Comparison of ENCODE assay signal across 23 cellular contexts in the genomic region with DNA sequence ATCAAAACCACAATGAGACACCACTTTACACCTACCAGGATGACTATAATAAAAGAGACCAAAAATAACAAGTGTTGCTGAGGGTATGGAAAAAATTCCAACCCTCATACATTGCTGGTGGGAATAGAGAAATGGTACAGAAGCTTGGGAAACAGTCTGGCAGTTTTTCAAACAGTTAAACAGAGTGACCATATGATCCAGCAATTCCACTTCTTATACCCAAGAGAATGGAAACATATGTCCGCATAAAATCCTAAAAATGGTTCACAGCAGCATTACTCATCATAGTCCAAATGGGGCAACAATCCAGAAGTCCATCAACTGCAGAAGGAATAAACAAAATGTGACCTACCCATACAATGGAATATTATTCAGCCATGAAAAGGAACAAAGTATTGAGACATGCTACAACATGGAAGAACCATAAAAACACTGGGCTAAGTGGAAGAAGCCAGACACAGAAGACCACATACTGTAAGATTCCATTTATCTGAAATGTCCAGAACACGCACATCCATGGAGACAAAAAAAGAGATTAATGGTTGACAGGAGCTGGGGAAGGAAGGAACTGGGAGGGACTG. TPM values are rescaled to one million over a fixed set of nuclear protein-coding genes. Genes with fewer than 3 reads are reported as not detected.
"Had no signal": no experiment of that assay in that cellular context is flagged by ENCODE, and none has a peak within 500 bp of the region (broad histone marks: within the 10 kb centered on the region; RNA-seq: fewer than 3 reads in every experiment).

No MANE protein-coding gene starts in this region.

- H3K4me3 ChIP-seq: colonic mucosa, lower lobe of right lung, right lobe of liver, spleen had no signal

- H3K9me3 Mint-ChIP-seq: natural killer cell had no signal

- H3K4me1 Mint-ChIP-seq: activated CD4-positive, alpha-beta T cell treated with anti-CD3 and anti-CD28 coated beads for 36 hours had no signal

- H3K36me3 ChIP-seq: colonic mucosa, lower lobe of right lung, right lobe of liver had no signal

- H3K27ac Mint-ChIP-seq: activated CD4-positive, alpha-beta memory T cell treated with anti-CD3 and anti-CD28 coated beads for 36 hours; activated CD4-positive, alpha-beta T cell treated with anti-CD3 and anti-CD28 coated beads for 36 hours; activated T-helper 17 cell treated with anti-CD3 and anti-CD28 coated beads, Interleukin-2, amount 50 U/mL, for 72 hours; brain; endodermal cell; natural killer cell; stimulated activated memory B cell treated with anti-CD40 and anti-IgM and Interleukin-4, amounts not matched to agents 10 μg/mL and 1 μg/mL and 100 μg/mL, for 72 hours; T-helper 2 cell treated with Interferon-gamma antibody and Interleukin-4, amounts not matched to agents 5 μg/mL and 100 μg/mL, for 36 hours; WTC11 had no signal

- ATAC-seq: activated CD4-positive, alpha-beta T cell treated with anti-CD3 and anti-CD28 coated beads for 36 hours; activated T-helper 17 cell treated with anti-CD3 and anti-CD28 coated beads, Interleukin-2, amount 50 U/mL, for 72 hours; natural killer cell; right lobe of liver; stimulated activated memory B cell treated with anti-CD40 and anti-IgM and Interleukin-4, amounts not matched to agents 10 μg/mL and 1 μg/mL and 100 μg/mL, for 72 hours; WTC11 had no signal

- H3K9me3 ChIP-seq: colonic mucosa, lower lobe of right lung, right lobe of liver had no signal

- H2AFZ ChIP-seq: parathyroid adenoma had no signal

- H3K27me3 Mint-ChIP-seq: activated CD4-positive, alpha-beta memory T cell treated with anti-CD3 and anti-CD28 coated beads for 36 hours; activated CD4-positive, alpha-beta T cell treated with anti-CD3 and anti-CD28 coated beads for 36 hours; activated T-helper 17 cell treated with anti-CD3 and anti-CD28 coated beads, Interleukin-2, amount 50 U/mL, for 72 hours; stimulated activated memory B cell treated with anti-CD40 and anti-IgM and Interleukin-4, amounts not matched to agents 10 μg/mL and 1 μg/mL and 100 μg/mL, for 72 hours had no signal

- H3K27me3 ChIP-seq: colonic mucosa, right lobe of liver, spleen had no signal

- H3K27ac ChIP-seq: colonic mucosa, lower lobe of right lung, parathyroid adenoma, right lobe of liver, spleen had no signal

- DNase-seq: activated CD4-positive, alpha-beta memory T cell treated with anti-CD3 and anti-CD28 coated beads for 36 hours; activated CD4-positive, alpha-beta T cell treated with anti-CD3 and anti-CD28 coated beads for 36 hours; activated naive CD4-positive, alpha-beta T cell treated with Interleukin-2 at 50 U/mL for 16 hours; activated T-cell treated with anti-CD3 and anti-CD28 coated beads for 4 hours; anterior cingulate cortex; central memory CD4-positive, alpha-beta T cell; colonic mucosa; endodermal cell; foreskin melanocyte; hypothalamus; natural killer cell; stimulated activated CD4-positive, alpha-beta T cell treated with anti-CD3 and anti-CD28 coated beads, Interleukin-4, amount 100 ng/mL, for 4 hours had no signal

- H3K4me3 Mint-ChIP-seq: activated CD4-positive, alpha-beta memory T cell treated with anti-CD3 and anti-CD28 coated beads for 36 hours; activated CD4-positive, alpha-beta T cell treated with anti-CD3 and anti-CD28 coated beads for 36 hours; activated T-helper 17 cell treated with anti-CD3 and anti-CD28 coated beads, Interleukin-2, amount 50 U/mL, for 72 hours; brain; endodermal cell; natural killer cell; stimulated activated memory B cell treated with anti-CD40 and anti-IgM and Interleukin-4, amounts not matched to agents 10 μg/mL and 1 μg/mL and 100 μg/mL, for 72 hours; T-helper 2 cell treated with Interferon-gamma antibody and Interleukin-4, amounts not matched to agents 5 μg/mL and 100 μg/mL, for 36 hours; WTC11 had no signal

- H3K36me3 Mint-ChIP-seq: natural killer cell had no signal

RNA-seq across cellular contexts. Expression of a gene that starts 44.5 kb away (rescaled TPM):
- total RNA-seq: activated CD4-positive, alpha-beta memory T cell treated with anti-CD3 and anti-CD28 coated beads for 36 hours; activated CD4-positive, alpha-beta T cell treated with anti-CD3 and anti-CD28 coated beads for 36 hours; activated T-helper 17 cell treated with anti-CD3 and anti-CD28 coated beads, Interleukin-2, amount 50 U/mL, for 72 hours; epithelial cell of proximal tubule; natural killer cell; spleen; ureter had no signal
